11 cellular contexts compared by ENCODE assay signal in the genomic region with DNA sequence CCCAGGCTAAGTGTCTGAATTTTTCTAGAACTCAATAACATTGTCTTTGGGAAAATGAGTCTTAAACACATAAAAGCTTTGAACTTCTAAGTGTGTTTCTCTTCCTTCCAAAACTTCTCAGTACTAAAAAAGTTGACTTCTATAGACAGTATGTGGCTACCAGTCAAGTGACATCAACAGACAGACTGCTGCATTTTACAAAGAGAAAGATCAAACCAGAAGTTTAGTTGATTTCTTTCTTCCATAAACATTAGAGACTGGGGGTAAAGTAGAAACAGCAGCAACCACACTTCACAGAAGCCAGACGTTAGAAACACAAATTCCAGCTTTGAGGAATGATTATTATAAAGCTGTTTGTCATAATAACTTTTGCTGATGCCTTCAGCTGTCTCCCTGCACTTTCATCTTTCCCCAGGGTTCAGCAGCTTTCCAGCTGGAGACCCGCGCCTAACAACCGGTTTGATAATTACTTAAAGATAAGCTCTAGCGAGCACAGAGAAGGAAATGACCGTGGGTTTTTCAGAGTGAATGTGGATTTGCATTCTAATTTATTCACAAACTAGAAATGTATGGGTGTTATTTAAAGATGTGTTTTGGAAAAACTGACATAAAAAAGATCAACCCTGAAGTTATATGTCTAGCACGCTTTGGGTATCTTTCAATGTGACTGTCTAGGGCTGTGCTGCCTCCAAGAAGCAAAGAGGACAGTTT. TPM values are rescaled to one million over a fixed set of nuclear protein-coding genes. Genes with fewer than 3 reads are reported as not detected.
DNase-seq lines count a peak whose midpoint lies in the region; ATAC-seq and TF ChIP-seq lines count a peak whose summit lies in the region.
"Had no signal": no experiment of that assay in that cellular context is flagged by ENCODE, and none has a peak within 500 bp of the region (broad histone marks: within the 10 kb centered on the region; RNA-seq: fewer than 3 reads in every experiment).

No MANE protein-coding gene starts in this region.

- in situ Hi-C loops in transverse colon (cut with MboI; ENCODE audit: low pct_ligation_motif_present in 1 of 4, low pct_unique_long_range_greater_than_20kb in 1 of 4, low sequenced_read_pairs in 3 of 4), result loop anchor here in 1 of 4 donors (25.0 kb wide), 1 partner anchor 1099 kb away; no protein-coding TSS in a partner anchor

- H3K4me3 ChIP-seq in left ventricle myocardium inferior (peak overlapping the region; percentile 34), right atrium auricular region (peak overlapping the region in 1 of 2 donors; percentile 17), esophagus muscularis mucosa (peak overlapping the region in 3 of 4 donors; percentile 3 to 27 (median 5)), transverse colon (peak overlapping the region in 1 of 4 donors; percentile 24)
- H3K4me3 ChIP-seq: testis had no signal

- TF ChIP-seq POLR2A in esophagus muscularis mucosa (IDR thresholded peaks at IDR 0.05; ENCODE audit: low read depth) (no peak), transverse colon (IDR thresholded peaks at IDR 0.05) (no peak)

- TF ChIP-seq CTCF in left ventricle myocardium inferior (IDR thresholded peaks at IDR 0.05; ENCODE audit: borderline replicate concordance), result no peak
- TF ChIP-seq CTCF in right atrium auricular region (IDR thresholded peaks at IDR 0.05), result no peak
- TF ChIP-seq CTCF in esophagus muscularis mucosa (IDR thresholded peaks at IDR 0.05), result no peak
- no peak for TF ChIP-seq CTCF in transverse colon (IDR thresholded peaks at IDR 0.05)

- H3K9me3 ChIP-seq in left ventricle myocardium inferior (replicated peaks) (no peaks in the 10 kb centered on the region), right atrium auricular region (no peaks in the 10 kb centered on the region), esophagus muscularis mucosa (no peaks in the 10 kb centered on the region), transverse colon (no peaks in the 10 kb centered on the region)
- H3K9me3 ChIP-seq: testis had no signal

- H3K36me3 ChIP-seq in left ventricle myocardium inferior, result no peaks in the 10 kb centered on the region
- H3K36me3 ChIP-seq in right atrium auricular region, result no peaks in the 10 kb centered on the region
- H3K36me3 ChIP-seq in esophagus muscularis mucosa, result no peaks in the 10 kb centered on the region
- no peaks in the 10 kb centered on the region for H3K36me3 ChIP-seq in transverse colon

- ATAC-seq in HG03135 (IDR thresholded peaks at IDR 0.05; ENCODE audit: unreplicated experiment) (peak; percentile 67), GM21367 (IDR thresholded peaks at IDR 0.05; ENCODE audit: unreplicated experiment) (no peak)
- ATAC-seq: foreskin keratinocyte had no signal

- H3K27me3 ChIP-seq in left ventricle myocardium inferior (ENCODE audit: low read depth) (peaks cover 15% of the 10 kb centered on the region), right atrium auricular region (no peaks in the 10 kb centered on the region), esophagus muscularis mucosa (peaks cover 0 to 22% (median 0%) of the 10 kb centered on the region in 4 donors), transverse colon (no peaks in the 10 kb centered on the region)
- H3K27me3 ChIP-seq: testis had no signal

- TF ChIP-seq EP300 in esophagus muscularis mucosa (IDR thresholded peaks at IDR 0.05) (no peak), transverse colon (IDR thresholded peaks at IDR 0.05; ENCODE audit: low read depth) (no peak)

- no peaks in the 10 kb centered on the region for H3K4me1 ChIP-seq in left ventricle myocardium inferior
- no peaks in the 10 kb centered on the region for H3K4me1 ChIP-seq in right atrium auricular region
- H3K4me1 ChIP-seq in esophagus muscularis mucosa, result peaks cover 0 to 3% (median 0%) of the 10 kb centered on the region in 4 donors
- peaks cover 0 to 5% (median 0%) of the 10 kb centered on the region in 4 donors for H3K4me1 ChIP-seq in transverse colon
- H3K4me1 ChIP-seq: foreskin keratinocyte, testis had no signal

- no peak overlapping the region for H3K27ac ChIP-seq in left ventricle myocardium inferior (replicated peaks)
- no peak overlapping the region for H3K27ac ChIP-seq in right atrium auricular region
- H3K27ac ChIP-seq in esophagus muscularis mucosa (replicated peaks in 1 of 4), result no peak overlapping the region
- peak overlapping the region in 3 of 4 donors; percentile 9 to 23 (median 12) for H3K27ac ChIP-seq in transverse colon
- H3K27ac ChIP-seq: foreskin keratinocyte, testis had no signal

- intact Hi-C loops in left ventricle myocardium inferior (cut with micrococcal nuclease) (no loop called here), esophagus muscularis mucosa (cut with DNase I) (no loop called here), transverse colon (cut with DNase I; ENCODE audit: low total_unique reads) (no loop called here)

- DNase-seq in left ventricle myocardium inferior (no peak), right atrium auricular region (ENCODE audit: low spot score) (no peak), esophagus muscularis mucosa (ENCODE audit: extremely low spot score) (no peak), transverse colon (no peak), NCI-H1694 treated with DMSO at 0.1 percent for 48 hours (lab: John Stamatoyannopoulos, UW) (no peak), EL (no peak)
- DNase-seq: foreskin keratinocyte, testis had no signal

- WGBS in esophagus muscularis mucosa, result 6% methylated on average over 7 of the region's 7 CpGs
- WGBS in transverse colon (ENCODE audit: low coverage in 1 of 2), 2 donors, result 11 to 14% methylated on average over 6 to 7 of the region's 7 CpGs

RNA-seq across cellular contexts. Expression of a gene that starts 15.2 kb away (rescaled TPM):
- total RNA-seq in left ventricle myocardium inferior (6.2 TPM), right atrium auricular region (10 to 100 TPM in 1 of 2 donors, 1 to 10 TPM in 1; 8.9 to 13.5 TPM), esophagus muscularis mucosa (not detected), transverse colon (not detected)
- total RNA-seq: activated T-helper 2 cell treated with anti-CD3 and anti-CD28 coated beads, Interferon-gamma antibody, Interleukin-2, Interleukin-4, amounts not matched to agents 10 μg/mL and 5 μg/mL and 100 μg/mL, durations not matched to agents 14 hours and 24 hours and 36 hours; foreskin keratinocyte had no signal

RNA-seq across cellular contexts. Expression of a gene that starts 21.3 kb away (rescaled TPM):
- total RNA-seq in left ventricle myocardium inferior, result not detected
- total RNA-seq in right atrium auricular region, result not detected
- not detected for total RNA-seq in esophagus muscularis mucosa
- total RNA-seq in transverse colon, result not detected
- total RNA-seq: activated T-helper 2 cell treated with anti-CD3 and anti-CD28 coated beads, Interferon-gamma antibody, Interleukin-2, Interleukin-4, amounts not matched to agents 10 μg/mL and 5 μg/mL and 100 μg/mL, durations not matched to agents 14 hours and 24 hours and 36 hours; foreskin keratinocyte had no signal

RNA-seq across cellular contexts. Expression of a gene that starts 53.0 kb away (rescaled TPM):
- 6.9 TPM for total RNA-seq in left ventricle myocardium inferior
- 1 to 10 TPM; 1.8 to 2.7 TPM for total RNA-seq in right atrium auricular region
- 10 to 100 TPM in 1 of 4 donors, 1 to 10 TPM in 3; 2.1 to 18.6 (median 3.9) TPM for total RNA-seq in esophagus muscularis mucosa
- 1,000 to 10,000 TPM in 1 of 4 donors, 100 to 1,000 TPM in 1, 10 to 100 TPM in 2; 38.2 to 1,497 (median 176) TPM for total RNA-seq in transverse colon
- total RNA-seq: activated T-helper 2 cell treated with anti-CD3 and anti-CD28 coated beads, Interferon-gamma antibody, Interleukin-2, Interleukin-4, amounts not matched to agents 10 μg/mL and 5 μg/mL and 100 μg/mL, durations not matched to agents 14 hours and 24 hours and 36 hours; foreskin keratinocyte had no signal

Comparison
In these comparisons a context has a peak if more than half of its experiments do, and no peak if none do; other contexts are left out.
1. H3K27ac ChIP-seq: peak in transverse colon (3 of 4); none in left ventricle myocardium inferior (single experiment), right atrium auricular region (0 of 2) and esophagus muscularis mucosa (0 of 4).